ENCODE assay signal across 1 cellular context in the genomic region with DNA sequence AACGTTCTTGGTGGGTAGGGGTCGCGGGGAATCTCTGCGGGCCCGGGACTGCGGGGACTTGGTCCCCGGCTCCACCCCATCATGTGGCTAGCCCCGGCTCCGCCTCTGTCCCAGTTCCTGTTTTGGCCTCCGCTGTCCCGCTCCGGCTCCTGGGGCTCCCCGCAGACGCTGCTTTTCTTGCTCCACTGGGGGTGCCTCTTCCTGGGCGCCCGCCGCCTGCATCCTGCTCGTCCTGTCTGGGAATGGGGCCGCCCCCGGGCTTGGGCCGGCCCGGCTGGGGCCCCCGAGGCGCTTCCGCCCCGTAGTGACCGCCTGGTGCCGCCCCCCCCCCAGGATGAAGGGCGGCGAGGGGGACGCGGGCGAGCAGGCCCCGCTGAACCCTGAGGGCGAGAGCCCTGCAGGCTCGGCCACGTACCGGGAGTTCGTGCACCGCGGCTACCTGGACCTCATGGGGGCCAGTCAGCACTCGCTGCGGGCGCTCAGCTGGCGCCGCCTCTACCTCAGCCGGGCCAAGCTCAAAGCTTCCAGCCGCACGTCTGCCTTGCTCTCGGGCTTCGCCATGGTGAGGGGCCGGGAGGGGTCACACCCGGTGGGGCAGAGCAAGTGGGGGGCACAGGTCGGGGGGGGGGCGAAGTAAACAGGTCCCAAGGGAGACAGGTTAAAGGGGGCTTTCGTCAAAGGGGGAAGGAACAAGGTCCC.
TF ChIP-seq lines count a peak whose summit lies in the region.

TSS of gene ORAI3 (plus strand) at position 113 of the 699 bp plus-strand sequence. CDS start at position 335, 222 bp downstream.

TF ChIP-seq in K562, 482 proteins besides CTCF, POLR2A, EP300 and RAD21 (continued from another document and continues in another):
- TF ChIP-seq STAT5B (CRISPR knock-in tag; IDR thresholded peaks at IDR 0.05) (no peak), NFATC3 (IDR thresholded peaks at IDR 0.05) (no peak), ILK (tag; IDR thresholded peaks at IDR 0.05; ENCODE audit: borderline replicate concordance, low read depth) (no peak), THAP7 (CRISPR knock-in tag; IDR thresholded peaks at IDR 0.05) (no peak), ZNF354B (CRISPR knock-in tag; IDR thresholded peaks at IDR 0.05) (no peak), ETS1 (conservative IDR thresholded peaks at IDR 0.05; ENCODE audit: control insufficient read depth, low read depth, low read length) (peak; percentile 30), KLF13 (tag; IDR thresholded peaks at IDR 0.05; ENCODE audit: borderline replicate concordance, low read depth) (no peak), PBX2 (CRISPR knock-in tag; IDR thresholded peaks at IDR 0.05; ENCODE audit: low read depth) (no peak), PBX2 (tag; conservative IDR thresholded peaks at IDR 0.05; ENCODE audit: low read depth) (no peak), XRCC4 (IDR thresholded peaks at IDR 0.05; ENCODE audit: extremely low read depth, insufficient read depth, insufficient read length) (no peak), YBX1 (IDR thresholded peaks at IDR 0.05) (no peak), TRIM24 (IDR thresholded peaks at IDR 0.05) (0 out of 4 replicates have a peak, but pooled peaks of 1 of the 2 experiments have one; percentile 24), CBX3 (IDR thresholded peaks at IDR 0.05; ENCODE audit: borderline replicate concordance in 1 of 2, low read length in 2 of 2) (no peak), ETV6 (IDR thresholded peaks at IDR 0.05; ENCODE audit: borderline replicate concordance in 1 of 2, low read depth in 2 of 2, low read length in 1 of 2) (no peak), ETV6 (CRISPR knock-in tag; IDR thresholded peaks at IDR 0.05; ENCODE audit: borderline replicate concordance) (no peak), TEAD4 (IDR thresholded peaks at IDR 0.05; ENCODE audit: low read length) (no peak), TEAD4 (CRISPR knock-in tag; IDR thresholded peaks at IDR 0.05; ENCODE audit: borderline replicate concordance) (no peak), ZNF766 (CRISPR knock-in tag; conservative IDR thresholded peaks at IDR 0.05) (no peak), ZNF280A (IDR thresholded peaks at IDR 0.05; ENCODE audit: low read depth, partially characterized antibody) (no peak), RERE (CRISPR knock-in tag; IDR thresholded peaks at IDR 0.05; ENCODE audit: borderline replicate concordance) (no peak), TAL1 (IDR thresholded peaks at IDR 0.05) (no peak), MTA1 (IDR thresholded peaks at IDR 0.05; ENCODE audit: borderline replicate concordance) (no peak), ZNF830 (CRISPR knock-in tag; IDR thresholded peaks at IDR 0.05) (0 out of 2 replicates have a peak, but pooled peaks have one; percentile 78), ZNF778 (CRISPR knock-in tag; IDR thresholded peaks at IDR 0.05) (no peak), MCM3 (IDR thresholded peaks at IDR 0.05) (no peak), FOS (IDR thresholded peaks at IDR 0.05; ENCODE audit: extremely low read depth, insufficient read length) (no peak), ZNF146 (CRISPR knock-in tag; IDR thresholded peaks at IDR 0.05; ENCODE audit: unreplicated experiment) (no peak), GATAD2B (IDR thresholded peaks at IDR 0.05; ENCODE audit: borderline replicate concordance) (no peak), ELF1 (tag; IDR thresholded peaks at IDR 0.05) (peak; percentile 79), ZNF583 (CRISPR knock-in tag; IDR thresholded peaks at IDR 0.05) (no peak), EHMT2 (IDR thresholded peaks at IDR 0.05) (no peak), ZNF253 (CRISPR knock-in tag; conservative IDR thresholded peaks at IDR 0.05) (no peak), CHCHD3 (CRISPR knock-in tag; IDR thresholded peaks at IDR 0.05) (no peak), ZNF444 (CRISPR knock-in tag; IDR thresholded peaks at IDR 0.05) (no peak)
- TF ChIP-seq, protein P1, sequence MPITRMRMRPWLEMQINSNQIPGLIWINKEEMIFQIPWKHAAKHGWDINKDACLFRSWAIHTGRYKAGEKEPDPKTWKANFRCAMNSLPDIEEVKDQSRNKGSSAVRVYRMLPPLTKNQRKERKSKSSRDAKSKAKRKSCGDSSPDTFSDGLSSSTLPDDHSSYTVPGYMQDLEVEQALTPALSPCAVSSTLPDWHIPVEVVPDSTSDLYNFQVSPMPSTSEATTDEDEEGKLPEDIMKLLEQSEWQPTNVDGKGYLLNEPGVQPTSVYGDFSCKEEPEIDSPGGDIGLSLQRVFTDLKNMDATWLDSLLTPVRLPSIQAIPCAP (CRISPR knock-in tag; IDR thresholded peaks at IDR 0.05; ENCODE audit: borderline replicate concordance) = no peak
- TF ChIP-seq, protein P2, sequence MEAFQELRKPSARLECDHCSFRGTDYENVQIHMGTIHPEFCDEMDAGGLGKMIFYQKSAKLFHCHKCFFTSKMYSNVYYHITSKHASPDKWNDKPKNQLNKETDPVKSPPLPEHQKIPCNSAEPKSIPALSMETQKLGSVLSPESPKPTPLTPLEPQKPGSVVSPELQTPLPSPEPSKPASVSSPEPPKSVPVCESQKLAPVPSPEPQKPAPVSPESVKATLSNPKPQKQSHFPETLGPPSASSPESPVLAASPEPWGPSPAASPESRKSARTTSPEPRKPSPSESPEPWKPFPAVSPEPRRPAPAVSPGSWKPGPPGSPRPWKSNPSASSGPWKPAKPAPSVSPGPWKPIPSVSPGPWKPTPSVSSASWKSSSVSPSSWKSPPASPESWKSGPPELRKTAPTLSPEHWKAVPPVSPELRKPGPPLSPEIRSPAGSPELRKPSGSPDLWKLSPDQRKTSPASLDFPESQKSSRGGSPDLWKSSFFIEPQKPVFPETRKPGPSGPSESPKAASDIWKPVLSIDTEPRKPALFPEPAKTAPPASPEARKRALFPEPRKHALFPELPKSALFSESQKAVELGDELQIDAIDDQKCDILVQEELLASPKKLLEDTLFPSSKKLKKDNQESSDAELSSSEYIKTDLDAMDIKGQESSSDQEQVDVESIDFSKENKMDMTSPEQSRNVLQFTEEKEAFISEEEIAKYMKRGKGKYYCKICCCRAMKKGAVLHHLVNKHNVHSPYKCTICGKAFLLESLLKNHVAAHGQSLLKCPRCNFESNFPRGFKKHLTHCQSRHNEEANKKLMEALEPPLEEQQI (IDR thresholded peaks at IDR 0.05) = no peak
- TF ChIP-seq, protein P3, sequence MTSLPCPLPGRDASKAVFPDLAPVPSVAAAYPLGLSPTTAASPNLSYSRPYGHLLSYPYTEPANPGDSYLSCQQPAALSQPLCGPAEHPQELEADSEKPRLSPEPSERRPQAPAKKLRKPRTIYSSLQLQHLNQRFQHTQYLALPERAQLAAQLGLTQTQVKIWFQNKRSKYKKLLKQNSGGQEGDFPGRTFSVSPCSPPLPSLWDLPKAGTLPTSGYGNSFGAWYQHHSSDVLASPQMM (CRISPR knock-in tag; IDR thresholded peaks at IDR 0.05) = no peak
- TF ChIP-seq, protein P4, sequence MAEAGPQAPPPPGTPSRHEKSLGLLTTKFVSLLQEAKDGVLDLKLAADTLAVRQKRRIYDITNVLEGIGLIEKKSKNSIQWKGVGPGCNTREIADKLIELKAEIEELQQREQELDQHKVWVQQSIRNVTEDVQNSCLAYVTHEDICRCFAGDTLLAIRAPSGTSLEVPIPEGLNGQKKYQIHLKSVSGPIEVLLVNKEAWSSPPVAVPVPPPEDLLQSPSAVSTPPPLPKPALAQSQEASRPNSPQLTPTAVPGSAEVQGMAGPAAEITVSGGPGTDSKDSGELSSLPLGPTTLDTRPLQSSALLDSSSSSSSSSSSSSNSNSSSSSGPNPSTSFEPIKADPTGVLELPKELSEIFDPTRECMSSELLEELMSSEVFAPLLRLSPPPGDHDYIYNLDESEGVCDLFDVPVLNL (CRISPR knock-in tag; IDR thresholded peaks at IDR 0.05; ENCODE audit: low read depth) = no peak
- TF ChIP-seq, protein P5, sequence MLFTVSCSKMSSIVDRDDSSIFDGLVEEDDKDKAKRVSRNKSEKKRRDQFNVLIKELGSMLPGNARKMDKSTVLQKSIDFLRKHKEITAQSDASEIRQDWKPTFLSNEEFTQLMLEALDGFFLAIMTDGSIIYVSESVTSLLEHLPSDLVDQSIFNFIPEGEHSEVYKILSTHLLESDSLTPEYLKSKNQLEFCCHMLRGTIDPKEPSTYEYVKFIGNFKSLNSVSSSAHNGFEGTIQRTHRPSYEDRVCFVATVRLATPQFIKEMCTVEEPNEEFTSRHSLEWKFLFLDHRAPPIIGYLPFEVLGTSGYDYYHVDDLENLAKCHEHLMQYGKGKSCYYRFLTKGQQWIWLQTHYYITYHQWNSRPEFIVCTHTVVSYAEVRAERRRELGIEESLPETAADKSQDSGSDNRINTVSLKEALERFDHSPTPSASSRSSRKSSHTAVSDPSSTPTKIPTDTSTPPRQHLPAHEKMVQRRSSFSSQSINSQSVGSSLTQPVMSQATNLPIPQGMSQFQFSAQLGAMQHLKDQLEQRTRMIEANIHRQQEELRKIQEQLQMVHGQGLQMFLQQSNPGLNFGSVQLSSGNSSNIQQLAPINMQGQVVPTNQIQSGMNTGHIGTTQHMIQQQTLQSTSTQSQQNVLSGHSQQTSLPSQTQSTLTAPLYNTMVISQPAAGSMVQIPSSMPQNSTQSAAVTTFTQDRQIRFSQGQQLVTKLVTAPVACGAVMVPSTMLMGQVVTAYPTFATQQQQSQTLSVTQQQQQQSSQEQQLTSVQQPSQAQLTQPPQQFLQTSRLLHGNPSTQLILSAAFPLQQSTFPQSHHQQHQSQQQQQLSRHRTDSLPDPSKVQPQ (CRISPR knock-in tag; IDR thresholded peaks at IDR 0.05; ENCODE audit: borderline replicate concordance) = no peak
